ENCODE assay signal across 8 cellular contexts in genomic region chr14:42224053-42224888, GRCh38.
A peak's percentile ranks its signal among the peaks of the same experiment; 100 is the strongest.
DNase-seq lines count a peak whose midpoint lies in the region; ATAC-seq and TF ChIP-seq lines count a peak whose summit lies in the region.

No MANE protein-coding gene starts in this region.

- POLR2A ChIA-PET in activated B cell treated with CpG ODN at 0.5 μM for 24 hours (lab: Charles Lee), result no interaction called here

- no peaks in the 10 kb centered on the region for H3K27me3 Mint-ChIP-seq in activated B cell treated with CpG ODN at 0.5 μM for 24 hours
- H3K27me3 Mint-ChIP-seq in activated T-helper 17 cell treated with anti-CD3 and anti-CD28 coated beads, Interleukin-2, amount 50 U/mL, for 72 hours, result no peaks in the 10 kb centered on the region

- H3K9me3 Mint-ChIP-seq in activated B cell treated with CpG ODN at 0.5 μM for 24 hours, result peaks cover 3% of the 10 kb centered on the region
- H3K9me3 Mint-ChIP-seq in activated T-helper 17 cell treated with anti-CD3 and anti-CD28 coated beads, Interleukin-2, amount 50 U/mL, for 72 hours, result no peaks in the 10 kb centered on the region

- no peak for ATAC-seq in activated B cell treated with CpG ODN at 0.5 μM for 24 hours (ENCODE audit: low read depth)
- no peak for ATAC-seq in GM19452 (IDR thresholded peaks at IDR 0.05; ENCODE audit: unreplicated experiment)
- no peak for ATAC-seq in activated T-helper 17 cell treated with anti-CD3 and anti-CD28 coated beads, Interleukin-2, amount 50 U/mL, for 72 hours (replicated peaks)

- H3K36me3 Mint-ChIP-seq in activated B cell treated with CpG ODN at 0.5 μM for 24 hours (ENCODE audit: low read depth), result no peaks in the 10 kb centered on the region
- no peaks in the 10 kb centered on the region for H3K36me3 Mint-ChIP-seq in activated T-helper 17 cell treated with anti-CD3 and anti-CD28 coated beads, Interleukin-2, amount 50 U/mL, for 72 hours (ENCODE audit: low read depth)

- TF ChIP-seq CTCF in AG09309 (IDR thresholded peaks at IDR 0.05; ENCODE audit: control insufficient read depth, insufficient read depth, low read depth, low read length, missing control alignments), result peak; percentile 86
- peak; percentile 63 for TF ChIP-seq CTCF in GM13976 (IDR thresholded peaks at IDR 0.05; ENCODE audit: borderline replicate concordance, control extremely low read depth, extremely low read depth, insufficient read depth, missing control alignments)
- TF ChIP-seq CTCF in activated B cell treated with CpG ODN at 0.5 μM for 24 hours (IDR thresholded peaks at IDR 0.05), result no peak
- peak; percentile 87 for TF ChIP-seq CTCF in cardiac muscle cell (IDR thresholded peaks at IDR 0.05; ENCODE audit: low read depth, low read length)
- peak; percentile 27 to 72 (median 53) for TF ChIP-seq CTCF in prostate gland (IDR thresholded peaks at IDR 0.05)

- in situ Hi-C loops in GM13976 (cut with MboI; ENCODE audit: low sequenced_read_pairs, unreplicated experiment), result no loop called here

- TF ChIP-seq POLR2A in prostate gland (IDR thresholded peaks at IDR 0.05), result no peak

- no peak overlapping the region for H3K4me3 ChIP-seq in AG09309 (ENCODE audit: control insufficient read depth, low read depth, low read length)
- no peak overlapping the region for H3K4me3 ChIP-seq in cardiac muscle cell
- no peak overlapping the region for H3K4me3 ChIP-seq in prostate gland

- H3K36me3 ChIP-seq in cardiac muscle cell, result no peaks in the 10 kb centered on the region
- no peaks in the 10 kb centered on the region for H3K36me3 ChIP-seq in prostate gland

- CTCF ChIA-PET in activated B cell treated with CpG ODN at 0.5 μM for 24 hours (lab: Charles Lee), result interaction anchor here (0.7 kb wide), 1 partner anchor 20 kb away, joined by 3 read pairs; no protein-coding TSS in a partner anchor

- intact Hi-C loops in activated B cell treated with CpG ODN at 0.5 μM for 24 hours (cut with micrococcal nuclease) (loop anchor here (1.0 to 10.0 kb wide), 4 partner anchors 75 to 619 kb away; partner anchors contain the start of gene LRFN5), prostate gland (cut with DNase I) (no loop called here)

- no peak overlapping the region for H3K4me3 Mint-ChIP-seq in activated B cell treated with CpG ODN at 0.5 μM for 24 hours
- no peak overlapping the region for H3K4me3 Mint-ChIP-seq in activated T-helper 17 cell treated with anti-CD3 and anti-CD28 coated beads, Interleukin-2, amount 50 U/mL, for 72 hours

- H3K9me3 ChIP-seq in cardiac muscle cell (ENCODE audit: low read depth), result no peaks in the 10 kb centered on the region
- no peaks in the 10 kb centered on the region for H3K9me3 ChIP-seq in prostate gland

- H3K27ac Mint-ChIP-seq in activated B cell treated with CpG ODN at 0.5 μM for 24 hours, result peak overlapping the region; percentile 30
- no peak overlapping the region for H3K27ac Mint-ChIP-seq in activated T-helper 17 cell treated with anti-CD3 and anti-CD28 coated beads, Interleukin-2, amount 50 U/mL, for 72 hours

- H3K4me1 Mint-ChIP-seq in activated B cell treated with CpG ODN at 0.5 μM for 24 hours, result peaks cover 22% of the 10 kb centered on the region
- no peaks in the 10 kb centered on the region for H3K4me1 Mint-ChIP-seq in activated T-helper 17 cell treated with anti-CD3 and anti-CD28 coated beads, Interleukin-2, amount 50 U/mL, for 72 hours

- H3K4me1 ChIP-seq in cardiac muscle cell (ENCODE audit: low read depth) (no peaks in the 10 kb centered on the region), prostate gland (replicated peaks) (no peaks in the 10 kb centered on the region)

- no peaks in the 10 kb centered on the region for H3K27me3 ChIP-seq in cardiac muscle cell
- no peaks in the 10 kb centered on the region for H3K27me3 ChIP-seq in prostate gland (replicated peaks; ENCODE audit: insufficient read depth)

- DNase-seq in AG09309 (ENCODE audit: low read depth) (no peak), GM13976 (ENCODE audit: low spot score) (peak; percentile 24), NCI-H2107 treated with DMSO at 0.1 percent for 48 hours (lab: John Stamatoyannopoulos, UW; ENCODE audit: unreplicated experiment) (peak; percentile 79), activated B cell treated with CpG ODN at 0.5 μM for 24 hours (no peak), cardiac muscle cell (ENCODE audit: low read depth in 1 of 2, low spot score in 1 of 2) (peak; percentile 78), prostate gland (ENCODE audit: low spot score) (peak; percentile 46)

- 56% methylated on average over 2 of the region's 2 CpGs for WGBS in prostate gland

- H3K27ac ChIP-seq in cardiac muscle cell (no peak overlapping the region), prostate gland (no peak overlapping the region)

Comparison
In these comparisons a context has a peak if more than half of its experiments do, and no peak if none do; other contexts are left out.
1. DNase-seq: peak in GM13976 (single experiment), NCI-H2107 treated with DMSO at 0.1 percent for 48 hours (single experiment), cardiac muscle cell (2 of 2) and prostate gland (single experiment); none in AG09309 (single experiment) and activated B cell treated with CpG ODN at 0.5 μM for 24 hours (single experiment).